Comparison of ENCODE assay signal across 9 cellular contexts in genomic region chr1:206909883-206910318, GRCh38. TPM values are rescaled to one million over a fixed set of nuclear protein-coding genes. Genes with fewer than 3 reads are reported as not detected.
DNase-seq lines count a peak whose midpoint lies in the region; ATAC-seq and TF ChIP-seq lines count a peak whose summit lies in the region.
"Had no signal": no experiment of that assay in that cellular context is flagged by ENCODE, and none has a peak within 500 bp of the region (broad histone marks: within the 10 kb centered on the region; RNA-seq: fewer than 3 reads in every experiment).

No MANE protein-coding gene starts in this region.

- 0 out of 2 replicates have a peak overlapping the region, but pooled peaks have one; percentile 46 for H2AFZ ChIP-seq in Loucy (ENCODE audit: low read length)

- no peak for TF ChIP-seq CTCF in AG10803 (conservative IDR thresholded peaks at IDR 0.05; ENCODE audit: low read length)
- no peak for TF ChIP-seq CTCF in Loucy (conservative IDR thresholded peaks at IDR 0.05; ENCODE audit: low read length)
- TF ChIP-seq CTCF in epithelial cell of esophagus (IDR thresholded peaks at IDR 0.05; ENCODE audit: insufficient read depth, low read depth, low read length, missing control alignments) = no peak

- H3K4me3 ChIP-seq in AG10803 (ENCODE audit: low read length) (peak overlapping the region; percentile 57), Loucy (ENCODE audit: low read length, poor library complexity, severe bottlenecking) (peak overlapping the region; percentile 42), epithelial cell of esophagus (ENCODE audit: low read length) (peak overlapping the region; percentile 34)
- peak overlapping the region; percentile 35 for H3K4me3 ChIP-seq in naive thymus-derived CD4-positive, alpha-beta T cell (ENCODE audit: low read length)

- H3K9me3 ChIP-seq in Loucy (ENCODE audit: insufficient read depth, low read depth, low read length) = no peaks in the 10 kb centered on the region
- no peaks in the 10 kb centered on the region for H3K9me3 ChIP-seq in naive thymus-derived CD4-positive, alpha-beta T cell (ENCODE audit: control insufficient read depth in 2 of 3, low read length in 3 of 3)

- peak overlapping the region; percentile 75 for H3K27ac ChIP-seq in naive thymus-derived CD4-positive, alpha-beta T cell (ENCODE audit: low read depth, low read length)

- peak overlapping the region in 7 of 9 donors; percentile 77 to 96 (median 88) for H3K27ac Mint-ChIP-seq in naive thymus-derived CD4-positive, alpha-beta T cell

- peak overlapping the region in 8 of 10 donors; percentile 39 to 81 (median 74) for H3K4me3 Mint-ChIP-seq in naive thymus-derived CD4-positive, alpha-beta T cell

- H3K9me2 ChIP-seq in Loucy (replicated peaks; ENCODE audit: low read depth, low read length) = no peaks in the 10 kb centered on the region

- H3K4me1 ChIP-seq in Loucy (ENCODE audit: insufficient read depth, low read length, poor library complexity, severe bottlenecking) = no peaks in the 10 kb centered on the region
- peaks cover 55 to 92% of the 10 kb centered on the region in 2 donors for H3K4me1 ChIP-seq in naive thymus-derived CD4-positive, alpha-beta T cell (ENCODE audit: control insufficient read depth in 2 of 2, insufficient read depth in 2 of 2, low read length in 2 of 2)

- POLR2A ChIA-PET in naive thymus-derived CD4-positive, alpha-beta T cell (lab: Charles Lee) = interaction anchor here (0.6 to 17.9 kb wide), 21 partner anchors 7 to 174 kb away, joined by 3 to 600 read pairs (median 6); partner anchors contain the start of genes FCMR and IL24

- peaks cover 10 to 58% (median 55%) of the 10 kb centered on the region in 5 donors for H3K36me3 Mint-ChIP-seq in naive thymus-derived CD4-positive, alpha-beta T cell

- H3K27me3 ChIP-seq in Loucy (ENCODE audit: insufficient read depth, low read length, poor library complexity, severe bottlenecking) = peaks cover 21% of the 10 kb centered on the region
- H3K27me3 ChIP-seq in naive thymus-derived CD4-positive, alpha-beta T cell (ENCODE audit: control insufficient read depth in 2 of 2, insufficient read depth in 2 of 2, low read length in 2 of 2) = no peaks in the 10 kb centered on the region

- intact Hi-C loops in naive thymus-derived CD4-positive, alpha-beta T cell (cut with micrococcal nuclease) = loop anchor here (1.0 to 5.0 kb wide), 4 partner anchors 9 to 353 kb away; no protein-coding TSS in a partner anchor

- peak overlapping the region; percentile 64 for H3K4me2 ChIP-seq in Loucy (ENCODE audit: low read depth, low read length, poor library complexity, severe bottlenecking)

- no peaks in the 10 kb centered on the region for H3F3A ChIP-seq in Loucy (ENCODE audit: low read depth)

- no peaks in the 10 kb centered on the region for H3K9me3 Mint-ChIP-seq in naive thymus-derived CD4-positive, alpha-beta T cell

- H3K27me3 Mint-ChIP-seq in naive thymus-derived CD4-positive, alpha-beta T cell = peaks cover 0 to 6% (median 0%) of the 10 kb centered on the region in 5 donors

- no peaks in the 10 kb centered on the region for H3K36me3 ChIP-seq in Loucy (ENCODE audit: insufficient read depth, low read length)
- peaks cover 23 to 63% (median 47%) of the 10 kb centered on the region in 3 experiments for H3K36me3 ChIP-seq in naive thymus-derived CD4-positive, alpha-beta T cell (ENCODE audit: control insufficient read depth in 2 of 3, insufficient read depth in 3 of 3, low read length in 3 of 3)

- ATAC-seq in naive thymus-derived CD4-positive, alpha-beta T cell = no peak
- ATAC-seq in GM19324 (IDR thresholded peaks at IDR 0.05; ENCODE audit: low FRiP score, unreplicated experiment) (no peak), HG02885 (IDR thresholded peaks at IDR 0.05; ENCODE audit: poor library complexity, unreplicated experiment) (no peak), GM18867 (IDR thresholded peaks at IDR 0.05; ENCODE audit: unreplicated experiment) (no peak)

- CTCF ChIA-PET in naive thymus-derived CD4-positive, alpha-beta T cell (lab: Charles Lee) = interaction anchor here (0.6 to 3.8 kb wide), 14 partner anchors 10 to 194 kb away, joined by 3 to 56 read pairs (median 7); partner anchors contain the start of gene FCMR

- H3K4me1 Mint-ChIP-seq in naive thymus-derived CD4-positive, alpha-beta T cell = peaks cover 70 to 94% (median 86%) of the 10 kb centered on the region in 7 donors

- no peaks in the 10 kb centered on the region for H3K79me2 ChIP-seq in Loucy (ENCODE audit: insufficient read depth, low read length)

- DNase-seq in AG10803 (ENCODE audit: low read depth) (no peak), epithelial cell of esophagus (ENCODE audit: low read depth) (no peak), retina (no peak)
- DNase-seq in naive thymus-derived CD4-positive, alpha-beta T cell = no peak

- no peak overlapping the region for H3K9ac ChIP-seq in Loucy (ENCODE audit: low read depth, low read length, poor library complexity, severe bottlenecking)

- H4K20me1 ChIP-seq in Loucy (ENCODE audit: insufficient read depth, low read length, poor library complexity, severe bottlenecking) = no peaks in the 10 kb centered on the region

RNA-seq across cellular contexts. Expression of gene FCMR, which starts 11.8 kb away (rescaled TPM):
- 100 to 1,000 TPM; 103 to 943 (median 312) TPM for total RNA-seq in naive thymus-derived CD4-positive, alpha-beta T cell
- polyA plus RNA-seq in naive thymus-derived CD4-positive, alpha-beta T cell = 100 to 1,000 TPM; 803 to 998 TPM
- total RNA-seq: NCI-H460 had no signal

RNA-seq across cellular contexts. Expression of gene IL24, which starts 12.7 kb away (rescaled TPM):
- under 1 TPM in 1 of 5 experiments, not detected in 4; 0.51 TPM for total RNA-seq in naive thymus-derived CD4-positive, alpha-beta T cell
- polyA plus RNA-seq in naive thymus-derived CD4-positive, alpha-beta T cell = 10 to 100 TPM; 27.9 to 28.4 TPM
- total RNA-seq: NCI-H460 had no signal

RNA-seq across cellular contexts. Expression of gene PIGR, which starts 36.4 kb away (rescaled TPM):
- not detected for total RNA-seq in naive thymus-derived CD4-positive, alpha-beta T cell
- not detected for polyA plus RNA-seq in naive thymus-derived CD4-positive, alpha-beta T cell
- total RNA-seq: NCI-H460 had no signal

RNA-seq across cellular contexts. Expression of gene IL20, which starts 44.5 kb away (rescaled TPM):
- not detected for total RNA-seq in naive thymus-derived CD4-positive, alpha-beta T cell
- polyA plus RNA-seq in naive thymus-derived CD4-positive, alpha-beta T cell = not detected
- total RNA-seq: NCI-H460 had no signal
